Comparison of ENCODE assay signal across 33 cellular contexts in the genomic region with DNA sequence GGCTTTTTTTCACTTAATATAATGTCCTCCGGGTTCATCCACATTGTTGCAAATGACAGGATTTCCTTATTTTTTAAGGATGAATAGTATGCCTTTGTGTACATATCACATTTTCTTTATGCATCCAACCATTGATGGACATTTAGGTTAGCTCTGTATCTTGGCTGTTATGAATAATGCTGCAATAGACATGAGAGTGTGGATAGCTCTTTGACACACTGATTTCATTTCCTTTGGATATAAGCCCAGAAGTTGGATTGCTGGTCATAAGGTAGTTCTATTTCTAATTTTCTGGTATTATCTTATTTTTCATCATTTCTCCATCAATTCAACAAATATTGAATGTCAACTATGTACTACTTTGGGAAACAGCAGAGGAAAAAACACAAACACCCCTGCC.
"Had no signal": no experiment of that assay in that cellular context is flagged by ENCODE, and none has a peak within 500 bp of the region (broad histone marks: within the 10 kb centered on the region; RNA-seq: fewer than 3 reads in every experiment).

No MANE protein-coding gene starts in this region.

- ATAC-seq: activated naive CD4-positive, alpha-beta T cell treated with anti-CD3 and anti-CD28 coated beads, Interleukin-2, amount 50 U/mL, for 72 hours; activated T-cell treated with anti-CD3 and anti-CD28 coated beads, Interleukin-2, amount 50 U/mL, for 4 hours; body of pancreas; K562; Panc1 had no signal

- H3K4me1 ChIP-seq: adrenal gland, body of pancreas, breast epithelium, SJCRH30 had no signal

- H3K36me3 Mint-ChIP-seq: activated CD4-positive, alpha-beta memory T cell treated with anti-CD3 and anti-CD28 coated beads for 36 hours; activated naive CD4-positive, alpha-beta T cell treated with anti-CD3 and anti-CD28 coated beads, Interleukin-2, amount 50 U/mL, for 72 hours had no signal

- H3K9me3 Mint-ChIP-seq: activated B cell treated with CpG ODN at 0.5 μM for 24 hours; activated CD4-positive, alpha-beta memory T cell treated with anti-CD3 and anti-CD28 coated beads for 36 hours; activated naive CD4-positive, alpha-beta T cell treated with anti-CD3 and anti-CD28 coated beads for 36 hours; activated naive CD4-positive, alpha-beta T cell treated with anti-CD3 and anti-CD28 coated beads, Interleukin-2, amount 50 U/mL, for 72 hours; activated T-cell treated with anti-CD3 and anti-CD28 coated beads, Interleukin-2, amount 50 U/mL, for 4 hours; activated T-helper 1 cell treated with anti-CD3 and anti-CD28 coated beads, Interleukin-12 subunit alpha, Interleukin-12 subunit beta, Interleukin-2, Interleukin-4 antibody, amounts not matched to agents 30 ng/mL and 10 ng/mL and 1 ng/mL, durations not matched to agents 14 hours and 24 hours and 36 hours had no signal

- H3K4me3 ChIP-seq: adrenal gland, body of pancreas, breast epithelium, K562, SJCRH30, SK-N-MC had no signal

- H3K4me3 Mint-ChIP-seq: activated B cell treated with CpG ODN at 0.5 μM for 24 hours; activated CD4-positive, alpha-beta memory T cell treated with anti-CD3 and anti-CD28 coated beads for 36 hours; activated naive CD4-positive, alpha-beta T cell treated with anti-CD3 and anti-CD28 coated beads for 36 hours; activated T-cell treated with anti-CD3 and anti-CD28 coated beads, Interleukin-2, amount 50 U/mL, for 4 hours; activated T-helper 1 cell treated with anti-CD3 and anti-CD28 coated beads, Interleukin-12 subunit alpha, Interleukin-12 subunit beta, Interleukin-2, Interleukin-4 antibody, amounts not matched to agents 30 ng/mL and 10 ng/mL and 1 ng/mL, durations not matched to agents 14 hours and 24 hours and 36 hours had no signal

- H3K4me1 Mint-ChIP-seq: activated B cell treated with CpG ODN at 0.5 μM for 24 hours had no signal

- H3K36me3 ChIP-seq: adrenal gland, breast epithelium, SJCRH30 had no signal

- H3K27me3 ChIP-seq: adrenal gland, body of pancreas, breast epithelium, SJCRH30 had no signal

- H3K27ac Mint-ChIP-seq: activated B cell treated with CpG ODN at 0.5 μM for 24 hours; activated CD4-positive, alpha-beta memory T cell treated with anti-CD3 and anti-CD28 coated beads for 36 hours; activated naive CD4-positive, alpha-beta T cell treated with anti-CD3 and anti-CD28 coated beads for 36 hours; activated naive CD4-positive, alpha-beta T cell treated with anti-CD3 and anti-CD28 coated beads, Interleukin-2, amount 50 U/mL, for 72 hours; activated T-helper 1 cell treated with anti-CD3 and anti-CD28 coated beads, Interleukin-12 subunit alpha, Interleukin-12 subunit beta, Interleukin-2, Interleukin-4 antibody, amounts not matched to agents 30 ng/mL and 10 ng/mL and 1 ng/mL, durations not matched to agents 14 hours and 24 hours and 36 hours had no signal

- FAIRE-seq: astrocyte, K562, TTC549 had no signal

- DNase-seq: activated B cell treated with CpG ODN at 0.5 μM for 24 hours; activated CD4-positive, alpha-beta memory T cell treated with anti-CD3 and anti-CD28 coated beads for 36 hours; activated CD4-positive, alpha-beta T cell treated with anti-CD3 and anti-CD28 coated beads for 4 hours; activated CD4-positive, alpha-beta T cell treated with anti-CD3 and anti-CD28 coated beads, Interleukin-2, amount 50 U/mL, for 1 hour; activated CD4-positive, CD25-positive, alpha-beta regulatory T cell treated with anti-CD3 and anti-CD28 coated beads, Interleukin-2, amount 50 U/mL, for 72 hours; activated CD8-positive, alpha-beta memory T cell treated with anti-CD3 and anti-CD28 coated beads, Interleukin-2, amount 50 U/mL, for 4 hours; activated gamma-delta T cell treated with Interleukin-2 at 50 U/mL for 16 hours; activated naive CD4-positive, alpha-beta T cell treated with anti-CD3 and anti-CD28 coated beads for 36 hours; activated T-cell treated with anti-CD3 and anti-CD28 coated beads for 4 hours; activated T-cell treated with anti-CD3 and anti-CD28 coated beads, Interleukin-2, amount 50 U/mL, for 4 hours; adrenal gland; body of pancreas; NCI-H1105; NCI-H1417 treated with DMSO at 0.1 percent for 48 hours; NCI-H187 treated with DMSO at 0.1 percent for 48 hours; NCI-H2081; NCI-H2171 treated with DMSO at 0.1 percent for 48 hours; NCI-H2227 treated with DMSO at 0.1 percent for 48 hours; NCI-H446; NCI-H510A treated with DMSO at 0.1 percent for 48 hours; NCI-H526 treated with DMSO at 0.1 percent for 48 hours; NCI-H774; SHP77; SJCRH30; T1000 had no signal

- H3K9me3 ChIP-seq: adrenal gland, body of pancreas, breast epithelium, SJCRH30 had no signal

- H3K27ac ChIP-seq: adrenal gland, body of pancreas, breast epithelium, SJCRH30, SK-N-MC had no signal
